8 cellular contexts compared by ENCODE assay signal in genomic region chr3:46844851-46845250, GRCh38. TPM values are rescaled to one million over a fixed set of nuclear protein-coding genes. Genes with fewer than 3 reads are reported as not detected.
A peak's percentile ranks its signal among the peaks of the same experiment; 100 is the strongest.
DNase-seq lines count a peak whose midpoint lies in the region; ATAC-seq and TF ChIP-seq lines count a peak whose summit lies in the region.

No MANE protein-coding gene starts in this region.

- H3K4me1 Mint-ChIP-seq in HFFc6 (ENCODE audit: low read depth) = peaks cover 18% of the 10 kb centered on the region
- peaks cover 5% of the 10 kb centered on the region for H3K4me1 Mint-ChIP-seq in activated CD8-positive, alpha-beta T cell treated with anti-CD3 and anti-CD28 coated beads for 36 hours (ENCODE audit: low read depth)

- peak overlapping the region; percentile 72; the same call in 1 of the 2 replicates for H3K27ac Mint-ChIP-seq in HFFc6
- H3K27ac Mint-ChIP-seq in activated CD8-positive, alpha-beta T cell treated with anti-CD3 and anti-CD28 coated beads for 36 hours = peak overlapping the region; percentile 42

- H3K27me3 Mint-ChIP-seq in HFFc6 (ENCODE audit: insufficient read depth) = peaks cover 11% of the 10 kb centered on the region
- H3K27me3 Mint-ChIP-seq in activated CD8-positive, alpha-beta T cell treated with anti-CD3 and anti-CD28 coated beads for 36 hours = no peaks in the 10 kb centered on the region

- intact Hi-C loops in activated CD8-positive, alpha-beta T cell treated with anti-CD3 and anti-CD28 coated beads for 36 hours (cut with micrococcal nuclease) = no loop called here

- H3K9me3 Mint-ChIP-seq in HFFc6 = peaks cover 26% of the 10 kb centered on the region
- peaks cover 13% of the 10 kb centered on the region for H3K9me3 Mint-ChIP-seq in activated CD8-positive, alpha-beta T cell treated with anti-CD3 and anti-CD28 coated beads for 36 hours

- no peak for DNase-seq in HFFc6
- DNase-seq in activated CD8-positive, alpha-beta T cell treated with anti-CD3 and anti-CD28 coated beads for 36 hours = no peak
- peak; percentile 59 for DNase-seq in islet precursor cell
- peak; percentile 21 for DNase-seq in stimulated activated CD8-positive, alpha-beta memory T cell treated with anti-CD3 and anti-CD28 coated beads, Interleukin-4, amount 100 ng/mL, for 48 hours
- DNase-seq in stimulated activated CD4-positive, alpha-beta T cell treated with anti-CD3 and anti-CD28 coated beads, Interleukin-4, amount 100 ng/mL, for 4 hours = no peak
- no peak for DNase-seq in DMS79 (lab: John Stamatoyannopoulos, UW)
- DNase-seq in SHP77 (lab: John Stamatoyannopoulos, UW) = no peak
- no peak for DNase-seq in DMS53 (lab: John Stamatoyannopoulos, UW)

- peaks cover 8% of the 10 kb centered on the region for H3K36me3 Mint-ChIP-seq in HFFc6 (ENCODE audit: low read depth)
- peaks cover 3% of the 10 kb centered on the region for H3K36me3 Mint-ChIP-seq in activated CD8-positive, alpha-beta T cell treated with anti-CD3 and anti-CD28 coated beads for 36 hours (ENCODE audit: low read depth)

- POLR2A ChIA-PET in activated CD8-positive, alpha-beta T cell treated with anti-CD3 and anti-CD28 coated beads for 36 hours (lab: Charles Lee) = interaction anchor here (1.0 to 1.1 kb wide), 2 partner anchors 149 to 175 kb away, joined by 3 read pairs; no protein-coding TSS in a partner anchor

- peak overlapping the region; percentile 84; the same call in 1 of the 2 replicates for H3K4me3 Mint-ChIP-seq in HFFc6
- H3K4me3 Mint-ChIP-seq in activated CD8-positive, alpha-beta T cell treated with anti-CD3 and anti-CD28 coated beads for 36 hours = peak overlapping the region; percentile 65

- CTCF ChIA-PET in activated CD8-positive, alpha-beta T cell treated with anti-CD3 and anti-CD28 coated beads for 36 hours (lab: Charles Lee) = interaction anchor here (1.0 to 1.2 kb wide), 3 partner anchors 8 to 65 kb away, joined by 4 read pairs; no protein-coding TSS in a partner anchor

- no peak for ATAC-seq in activated CD8-positive, alpha-beta T cell treated with anti-CD3 and anti-CD28 coated beads for 36 hours

- TF ChIP-seq CTCF in HFFc6 (IDR thresholded peaks at IDR 0.05) = no peak
- TF ChIP-seq CTCF in activated CD8-positive, alpha-beta T cell treated with anti-CD3 and anti-CD28 coated beads for 36 hours (IDR thresholded peaks at IDR 0.05) = no peak

RNA-seq across cellular contexts. Expression of gene MYL3, which starts 18.4 kb away (rescaled TPM):
- under 1 TPM in 2 of 6 experiments, not detected in 4; 0.30 to 0.31 TPM for total RNA-seq in HFFc6 (2021; fragmentation: NEBNext Ultra II Directional; extraction: Animal tissue kit (Norgen Biotek cat#: 25700))
- not detected for total RNA-seq in activated CD8-positive, alpha-beta T cell treated with anti-CD3 and anti-CD28 coated beads for 36 hours

RNA-seq across cellular contexts. Expression of gene PTH1R, which starts 32.7 kb away (rescaled TPM):
- 1 to 10 TPM in 2 of 6 experiments, under 1 TPM in 3, not detected in 1; 0.09 to 1.4 (median 0.85) TPM for total RNA-seq in HFFc6 (2021; fragmentation: NEBNext Ultra II Directional; extraction: Animal tissue kit (Norgen Biotek cat#: 25700))
- total RNA-seq in activated CD8-positive, alpha-beta T cell treated with anti-CD3 and anti-CD28 coated beads for 36 hours = not detected

Comparison
In these comparisons a context has a peak if more than half of its experiments do, and no peak if none do; other contexts are left out.
1. DNase-seq: peak in islet precursor cell (single experiment) and stimulated activated CD8-positive, alpha-beta memory T cell treated with anti-CD3 and anti-CD28 coated beads, Interleukin-4, amount 100 ng/mL, for 48 hours (single experiment); none in HFFc6 (single experiment), activated CD8-positive, alpha-beta T cell treated with anti-CD3 and anti-CD28 coated beads for 36 hours (single experiment), stimulated activated CD4-positive, alpha-beta T cell treated with anti-CD3 and anti-CD28 coated beads, Interleukin-4, amount 100 ng/mL, for 4 hours (0 of 2), DMS79 (single experiment), SHP77 (0 of 2) and DMS53 (single experiment).